Comparison of ENCODE assay signal across 9 cellular contexts in the genomic region with DNA sequence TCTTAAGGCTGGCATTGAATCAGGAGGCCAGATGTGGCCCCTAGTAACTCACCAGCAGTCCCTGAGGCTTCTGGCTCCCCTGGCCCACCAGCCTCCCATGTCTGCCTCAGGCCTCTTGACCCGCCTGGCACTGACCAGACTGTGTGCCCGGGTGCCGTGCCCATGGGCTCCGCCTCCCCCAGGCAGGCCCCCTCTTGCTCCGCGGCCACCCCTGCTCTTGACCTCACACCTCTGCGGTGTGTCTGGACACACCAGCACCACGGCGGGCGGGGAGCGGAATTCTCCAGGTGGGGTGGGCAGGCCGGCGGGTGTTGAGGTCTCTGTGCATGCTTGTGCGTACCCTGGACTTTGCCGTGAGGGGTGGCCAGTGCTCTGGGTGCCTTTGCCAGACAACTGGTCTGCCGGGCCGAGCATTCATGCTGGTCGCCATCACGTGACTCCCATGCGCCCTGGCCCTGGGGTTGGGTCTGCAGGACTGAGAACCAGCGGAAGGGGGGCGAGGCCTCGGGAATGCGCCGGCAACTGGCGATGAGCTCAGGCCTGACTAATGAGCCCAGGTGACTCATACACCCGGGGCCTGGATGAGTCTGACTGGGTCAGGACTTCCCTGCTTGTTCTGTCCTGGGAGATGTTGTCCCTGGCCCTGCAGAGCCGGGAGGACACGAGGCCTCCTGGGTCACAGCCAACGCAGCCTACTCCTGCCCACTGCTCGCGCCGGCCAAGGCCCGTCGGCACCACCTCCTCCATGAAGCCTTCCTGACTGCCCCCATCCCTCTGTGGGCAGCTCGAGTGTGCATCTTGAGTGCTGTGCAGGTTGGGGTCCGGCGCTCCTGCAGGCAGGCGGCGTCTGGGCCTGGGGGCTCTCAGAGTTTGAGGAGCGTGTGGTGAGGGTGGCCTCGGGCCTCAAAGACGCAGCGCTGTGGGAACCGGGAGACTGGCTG. TPM values are rescaled to one million over a fixed set of nuclear protein-coding genes. Genes with fewer than 3 reads are reported as not detected.
DNase-seq lines count a peak whose midpoint lies in the region; ATAC-seq, FAIRE-seq and TF ChIP-seq lines count a peak whose summit lies in the region.
"Had no signal": no experiment of that assay in that cellular context is flagged by ENCODE, and none has a peak within 500 bp of the region (broad histone marks: within the 10 kb centered on the region; RNA-seq: fewer than 3 reads in every experiment).

No MANE protein-coding gene starts in this region.

- H3K9ac ChIP-seq in HUES64 (ENCODE audit: low read depth, low read length): no peak overlapping the region
- peak overlapping the region in 1 of 2 donors; percentile 58 for H3K9ac ChIP-seq in kidney (ENCODE audit: low read length in 2 of 2)

- ATAC-seq in GM19023 (IDR thresholded peaks at IDR 0.05; ENCODE audit: unreplicated experiment): no peak

- H3K27me3 ChIP-seq in HUES64 (ENCODE audit: insufficient read depth, low read length): no peaks in the 10 kb centered on the region
- H3K27me3 ChIP-seq: upper lobe of left lung had no signal

- 69% methylated on average over 45 of the region's 45 CpGs for WGBS in HUES64

- peak; percentile 90 to 96 for DNase-seq in cardiac fibroblast (ENCODE audit: low read depth in 2 of 2)
- DNase-seq in kidney: peak; percentile 97
- peak; percentile 87 for DNase-seq in urothelium cell line (ENCODE audit: low spot score)
- DNase-seq in AML-193 (lab: John Stamatoyannopoulos, UW): no peak
- DNase-seq in Ammon's horn (ENCODE audit: low spot score): no peak
- DNase-seq: NCI-H2171 had no signal

- H3K36me3 ChIP-seq in HUES64 (ENCODE audit: insufficient read depth, low read length) (peaks cover 4% of the 10 kb centered on the region), kidney (ENCODE audit: control insufficient read depth in 1 of 2, insufficient read depth in 2 of 2, low read length in 2 of 2) (no peaks in the 10 kb centered on the region)
- H3K36me3 ChIP-seq: upper lobe of left lung had no signal

- H3K27ac ChIP-seq in HUES64 (ENCODE audit: low read depth, low read length) (peak overlapping the region; percentile 73), kidney (ENCODE audit: low read depth in 2 of 2, low read length in 2 of 2) (peak overlapping the region; percentile 88)
- H3K27ac ChIP-seq: upper lobe of left lung had no signal

- H3K4me1 ChIP-seq in HUES64 (ENCODE audit: insufficient read depth, low read length) (peaks cover 34% of the 10 kb centered on the region), kidney (ENCODE audit: control insufficient read depth in 1 of 2, insufficient read depth in 1 of 2, low read depth in 1 of 2, low read length in 2 of 2) (peaks cover 48 to 69% of the 10 kb centered on the region in 2 donors)

- intact Hi-C loops in kidney (cut with DNase I): no loop called here

- TF ChIP-seq CTCF in cardiac fibroblast (IDR thresholded peaks at IDR 0.05; ENCODE audit: low read depth, low read length): no peak
- no peak for TF ChIP-seq CTCF in kidney (IDR thresholded peaks at IDR 0.05; ENCODE audit: borderline replicate concordance, extremely low read depth, insufficient read depth)

- FAIRE-seq in kidney (lab: Jason Lieb, UNC) (no peak), urothelium cell line (lab: Jason Lieb, UNC) (peak; percentile 93)

- H3K9me3 ChIP-seq in HUES64 (ENCODE audit: insufficient read depth, low read depth, low read length): no peaks in the 10 kb centered on the region
- H3K9me3 ChIP-seq in kidney (ENCODE audit: control insufficient read depth in 1 of 2, low read length in 2 of 2): no peaks in the 10 kb centered on the region
- H3K9me3 ChIP-seq: upper lobe of left lung had no signal

- H3K4me3 ChIP-seq in HUES64 (ENCODE audit: low read length) (no peak overlapping the region), cardiac fibroblast (replicated peaks in 1 of 2; ENCODE audit: low read depth in 2 of 2, low read length in 2 of 2) (no peak overlapping the region), kidney (ENCODE audit: low read length in 2 of 2) (no peak overlapping the region)
- H3K4me3 ChIP-seq: upper lobe of left lung had no signal

RNA-seq across cellular contexts. Expression of a gene that starts 22.6 kb away (rescaled TPM):
- 84.3 TPM for polyA plus RNA-seq in HUES64 (2013, experiment 1 of 2)
- polyA plus RNA-seq in HUES64 (2013, experiment 2 of 2): 87.8 TPM
- 316 TPM for total RNA-seq in kidney
- polyA plus RNA-seq in kidney (ENCODE audit: insufficient read depth, low read depth, low replicate concordance): 150 TPM

Comparison
In these comparisons a context has a peak if more than half of its experiments do, and no peak if none do; other contexts are left out.
1. DNase-seq: peak in cardiac fibroblast (2 of 2), kidney (single experiment) and urothelium cell line (single experiment); none in AML-193 (0 of 2) and Ammon's horn (single experiment).